ENCODE assay signal across 31 cellular contexts in the genomic region with DNA sequence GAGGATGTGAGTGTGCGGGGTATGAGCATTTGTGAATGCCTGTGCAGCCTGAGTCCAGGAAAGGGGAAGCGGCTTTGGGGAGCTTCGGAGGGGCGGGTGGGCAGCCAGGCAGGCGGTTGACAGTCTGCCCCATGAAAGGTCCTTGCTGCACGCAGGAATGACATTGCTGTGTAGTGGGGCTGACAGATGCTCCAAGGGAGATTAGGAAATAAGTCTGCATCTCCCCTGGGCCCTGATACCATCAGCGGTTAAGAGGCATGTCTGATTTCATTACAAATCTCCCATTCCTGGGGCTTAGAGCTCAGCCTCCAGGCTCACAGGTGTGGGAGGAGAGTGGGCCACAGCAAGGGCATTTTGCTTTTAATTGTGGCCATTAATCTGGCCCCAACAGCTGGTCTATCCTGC. TPM values are rescaled to one million over a fixed set of nuclear protein-coding genes. Genes with fewer than 3 reads are reported as not detected.
DNase-seq lines count a peak whose midpoint lies in the region; ATAC-seq, FAIRE-seq and TF ChIP-seq lines count a peak whose summit lies in the region.
"Had no signal": no experiment of that assay in that cellular context is flagged by ENCODE, and none has a peak within 500 bp of the region (broad histone marks: within the 10 kb centered on the region; RNA-seq: fewer than 3 reads in every experiment).

No MANE protein-coding gene starts in this region.

- H3K4me2 ChIP-seq in BLaER1, result peak overlapping the region; percentile 8; the same call in 1 of the 2 replicates

- no peaks in the 10 kb centered on the region for H3K9me3 ChIP-seq in BLaER1
- H3K9me3 ChIP-seq: pancreas, right atrium auricular region, spleen, vagina had no signal

- TF ChIP-seq CTCF in mesothelial cell of epicardium (IDR thresholded peaks at IDR 0.05; ENCODE audit: unreplicated experiment), result no peak

- no peak overlapping the region for H3K4me3 ChIP-seq in BLaER1
- H3K4me3 ChIP-seq: coronary artery, pancreas, right atrium auricular region, spleen, vagina had no signal

- peak; percentile 87 for DNase-seq in MV-4-11 (lab: John Stamatoyannopoulos, UW)
- peak; percentile 87 for DNase-seq in SK-N-DZ (ENCODE audit: low spot score)
- DNase-seq in mesothelial cell of epicardium (ENCODE audit: low spot score in 2 of 2, unreplicated experiment in 2 of 2), result no peak
- DNase-seq in ecto neural progenitor cell (ENCODE audit: low spot score), result no peak
- DNase-seq in GM12892 (ENCODE audit: insufficient read length), result no peak
- no peak for DNase-seq in stimulated activated naive CD4-positive, alpha-beta T cell (lab: John Stamatoyannopoulos, UW)
- DNase-seq: ACHN; activated naive CD4-positive, alpha-beta T cell; activated T-cell treated with anti-CD3 and anti-CD28 coated beads, Interleukin-2, amount 50 U/mL, for 24 hours; amniotic stem cell; endodermal cell; NCI-H1436; NCI-H748 treated with DMSO at 0.1 percent for 48 hours; pancreas; spleen; stimulated activated CD4-positive, alpha-beta T cell treated with anti-CD3 and anti-CD28 coated beads, Interleukin-4, amount 100 ng/mL, for 1 hour; stimulated activated naive B cell treated with anti-CD40 and anti-IgM and Interleukin-4, amounts not matched to agents 10 μg/mL and 1 μg/mL and 100 μg/mL, for 72 hours; T-cell had no signal

- peaks cover 31% of the 10 kb centered on the region for H3K4me1 Mint-ChIP-seq in mesothelial cell of epicardium
- H3K4me1 Mint-ChIP-seq: T-cell had no signal

- peak overlapping the region; percentile 27 for H3K27ac Mint-ChIP-seq in mesothelial cell of epicardium
- H3K27ac Mint-ChIP-seq: activated T-cell treated with anti-CD3 and anti-CD28 coated beads, Interleukin-2, amount 50 U/mL, for 24 hours; CD14-positive monocyte; endodermal cell; natural killer cell treated with Interleukin-12 subunit alpha and Interleukin-12 subunit beta and Interleukin-15 and Interleukin-18, amount 100 ng/mL, for 72 hours; stimulated activated naive B cell treated with anti-CD40 and anti-IgM and Interleukin-4, amounts not matched to agents 10 μg/mL and 1 μg/mL and 100 μg/mL, for 72 hours; T-cell had no signal

- H3K27ac ChIP-seq in BLaER1, result no peak overlapping the region
- H3K27ac ChIP-seq: coronary artery, HL-60, pancreas, right atrium auricular region, spleen, vagina had no signal

- no peaks in the 10 kb centered on the region for H3K36me3 Mint-ChIP-seq in mesothelial cell of epicardium
- H3K36me3 Mint-ChIP-seq: CD14-positive monocyte; natural killer cell treated with Interleukin-12 subunit alpha and Interleukin-12 subunit beta and Interleukin-15 and Interleukin-18, amount 100 ng/mL, for 72 hours; stimulated activated naive B cell treated with anti-CD40 and anti-IgM and Interleukin-4, amounts not matched to agents 10 μg/mL and 1 μg/mL and 100 μg/mL, for 72 hours; T-cell had no signal

- peaks cover 10% of the 10 kb centered on the region; the same call in 1 of the 2 replicates for H3K4me1 ChIP-seq in BLaER1
- H3K4me1 ChIP-seq: pancreas, right atrium auricular region, vagina had no signal

- no peaks in the 10 kb centered on the region for H3K36me3 ChIP-seq in BLaER1
- H3K36me3 ChIP-seq: pancreas, right atrium auricular region, spleen, vagina had no signal

- no peaks in the 10 kb centered on the region for H3K27me3 ChIP-seq in BLaER1
- H3K27me3 ChIP-seq: pancreas, right atrium auricular region, spleen, vagina had no signal

- no peaks in the 10 kb centered on the region for H4K20me1 ChIP-seq in BLaER1

- H3K9ac ChIP-seq in BLaER1, result no peak overlapping the region

- no peaks in the 10 kb centered on the region for H3K9me3 Mint-ChIP-seq in mesothelial cell of epicardium
- H3K9me3 Mint-ChIP-seq: activated T-cell treated with anti-CD3 and anti-CD28 coated beads, Interleukin-2, amount 50 U/mL, for 24 hours; CD14-positive monocyte; endodermal cell; natural killer cell treated with Interleukin-12 subunit alpha and Interleukin-12 subunit beta and Interleukin-15 and Interleukin-18, amount 100 ng/mL, for 72 hours; T-cell had no signal

- no peak for FAIRE-seq in GM12892 (lab: Jason Lieb, UNC)
- FAIRE-seq: bronchial epithelial cell, GM19239, islet of Langerhans, pancreas, TTC549 had no signal

- H3K27me3 Mint-ChIP-seq in mesothelial cell of epicardium (ENCODE audit: low read depth), result no peaks in the 10 kb centered on the region
- H3K27me3 Mint-ChIP-seq: activated T-cell treated with anti-CD3 and anti-CD28 coated beads, Interleukin-2, amount 50 U/mL, for 24 hours; natural killer cell treated with Interleukin-12 subunit alpha and Interleukin-12 subunit beta and Interleukin-15 and Interleukin-18, amount 100 ng/mL, for 72 hours; stimulated activated naive B cell treated with anti-CD40 and anti-IgM and Interleukin-4, amounts not matched to agents 10 μg/mL and 1 μg/mL and 100 μg/mL, for 72 hours; T-cell had no signal

- no peak for TF ChIP-seq POLR2A in GM12892 (IDR thresholded peaks at IDR 0.05; ENCODE audit: low read depth, low read length)

- ATAC-seq in GM21528 (IDR thresholded peaks at IDR 0.05; ENCODE audit: low FRiP score, unreplicated experiment), result no peak
- ATAC-seq: pancreas; Right ventricle myocardium inferior; stimulated activated naive B cell treated with anti-CD40 and anti-IgM and Interleukin-4, amounts not matched to agents 10 μg/mL and 1 μg/mL and 100 μg/mL, for 72 hours; T-cell had no signal

- H3K4me3 Mint-ChIP-seq in mesothelial cell of epicardium, result no peak overlapping the region
- H3K4me3 Mint-ChIP-seq: activated T-cell treated with anti-CD3 and anti-CD28 coated beads, Interleukin-2, amount 50 U/mL, for 24 hours; CD14-positive monocyte; endodermal cell; natural killer cell treated with Interleukin-12 subunit alpha and Interleukin-12 subunit beta and Interleukin-15 and Interleukin-18, amount 100 ng/mL, for 72 hours; stimulated activated naive B cell treated with anti-CD40 and anti-IgM and Interleukin-4, amounts not matched to agents 10 μg/mL and 1 μg/mL and 100 μg/mL, for 72 hours; T-cell had no signal

RNA-seq across cellular contexts. Expression of gene TSPAN3, which starts 26.4 kb away (rescaled TPM):
- 484 and 540 TPM in 2 replicates for polyA plus RNA-seq in SK-N-DZ (2014; cell fraction: cytosol; rRNA removed)
- polyA plus RNA-seq in SK-N-DZ (2014; cell fraction: nucleus; rRNA removed), result 162 and 186 TPM in 2 replicates
- total RNA-seq in mesothelial cell of epicardium, result 301 to 312 TPM (median 307 TPM) in 3 replicates
- 42.1 TPM for polyA plus RNA-seq in GM12892 (2012; ENCODE audit: missing spikeins)

Comparison
In these comparisons a context has a peak if more than half of its experiments do, and no peak if none do; other contexts are left out.
1. DNase-seq: peak in MV-4-11 (single experiment) and SK-N-DZ (single experiment); none in mesothelial cell of epicardium (0 of 2), ecto neural progenitor cell (single experiment), GM12892 (single experiment) and stimulated activated naive CD4-positive, alpha-beta T cell (0 of 6).